In genomic region chr16:46784569-46784968, GRCh38 we compare ENCODE assay signal across 5 cellular contexts. TPM values are rescaled to one million over a fixed set of nuclear protein-coding genes. Genes with fewer than 3 reads are reported as not detected.
"Had no signal": no experiment of that assay in that cellular context is flagged by ENCODE, and none has a peak within 500 bp of the region (broad histone marks: within the 10 kb centered on the region; RNA-seq: fewer than 3 reads in every experiment).

No MANE protein-coding gene starts in this region.

RNA-seq across cellular contexts. Expression of gene MYLK3, which starts 36.4 kb away (rescaled TPM):
- total RNA-seq: epithelial cell of proximal tubule, transverse colon had no signal
- polyA plus RNA-seq: foreskin keratinocyte; immature natural killer cell; naive thymus-derived CD4-positive, alpha-beta T cell had no signal
